Comparison of ENCODE assay signal across 8 cellular contexts in genomic region chr5:170306381-170306790, GRCh38. TPM values are rescaled to one million over a fixed set of nuclear protein-coding genes. Genes with fewer than 3 reads are reported as not detected.
DNase-seq lines count a peak whose midpoint lies in the region; ATAC-seq and TF ChIP-seq lines count a peak whose summit lies in the region.

No MANE protein-coding gene starts in this region.

- H3K27me3 Mint-ChIP-seq in natural killer cell treated with Interleukin-12 subunit alpha and Interleukin-12 subunit beta and Interleukin-15 and Interleukin-18, amount 100 ng/mL, for 72 hours, result no peaks in the 10 kb centered on the region
- H3K27me3 Mint-ChIP-seq in natural killer cell (ENCODE audit: low read depth in 2 of 2), result no peaks in the 10 kb centered on the region

- peak overlapping the region; percentile 8 to 79 for H3K27ac Mint-ChIP-seq in natural killer cell treated with Interleukin-12 subunit alpha and Interleukin-12 subunit beta and Interleukin-15 and Interleukin-18, amount 100 ng/mL, for 72 hours
- H3K27ac Mint-ChIP-seq in natural killer cell, result peak overlapping the region in 1 of 2 donors; percentile 35

- no peaks in the 10 kb centered on the region; the same call in 1 of the 2 replicates for H3F3A ChIP-seq in PC-9 (ENCODE audit: insufficient read depth, low read depth)

- H3K9me3 ChIP-seq in stomach, result no peaks in the 10 kb centered on the region
- no peaks in the 10 kb centered on the region for H3K9me3 ChIP-seq in PC-9 (ENCODE audit: insufficient read depth, low read depth)

- CTCF ChIA-PET in PC-9 (lab: Charles Lee), result no interaction called here

- no peaks in the 10 kb centered on the region for H3K36me3 Mint-ChIP-seq in natural killer cell treated with Interleukin-12 subunit alpha and Interleukin-12 subunit beta and Interleukin-15 and Interleukin-18, amount 100 ng/mL, for 72 hours
- no peaks in the 10 kb centered on the region for H3K36me3 Mint-ChIP-seq in natural killer cell

- H3K4me2 ChIP-seq in PC-9, result no peak overlapping the region

- POLR2A ChIA-PET in PC-9 (lab: Charles Lee; ENCODE audit: unreplicated experiment), result no interaction called here

- no peak overlapping the region for H2AFZ ChIP-seq in PC-9

- intact Hi-C loops in natural killer cell (cut with micrococcal nuclease) (no loop called here), stomach (cut with DNase I; ENCODE audit: low total_unique reads) (no loop called here), PC-9 (cut with micrococcal nuclease; ENCODE audit: unreplicated experiment) (no loop called here)

- peaks cover 16 to 71% (median 40%) of the 10 kb centered on the region in 4 donors for H3K4me1 ChIP-seq in stomach
- H3K4me1 ChIP-seq in PC-9 (replicated peaks; ENCODE audit: insufficient read depth), result peaks cover 21% of the 10 kb centered on the region

- in situ Hi-C loops in brain microvascular endothelial cell (cut with HindIII; ENCODE audit: low pct_ligation_motif_present, low sequenced_read_pairs), result no loop called here

- no TSS peak for BruUV-seq in PC-9 (replicated peaks; lab: Mats Ljungman, UMichigan)

- no peaks in the 10 kb centered on the region for H3K9me2 ChIP-seq in PC-9 (ENCODE audit: insufficient read depth)

- no peaks in the 10 kb centered on the region for H3K9me3 Mint-ChIP-seq in natural killer cell treated with Interleukin-12 subunit alpha and Interleukin-12 subunit beta and Interleukin-15 and Interleukin-18, amount 100 ng/mL, for 72 hours
- H3K9me3 Mint-ChIP-seq in natural killer cell, result no peaks in the 10 kb centered on the region

- no peak overlapping the region for H3K4me3 Mint-ChIP-seq in natural killer cell treated with Interleukin-12 subunit alpha and Interleukin-12 subunit beta and Interleukin-15 and Interleukin-18, amount 100 ng/mL, for 72 hours
- H3K4me3 Mint-ChIP-seq in natural killer cell, result no peak overlapping the region

- H3K36me3 ChIP-seq in brain microvascular endothelial cell (replicated peaks) (no peaks in the 10 kb centered on the region), stomach (no peaks in the 10 kb centered on the region), PC-9 (ENCODE audit: low read depth) (no peaks in the 10 kb centered on the region)

- no peak for TF ChIP-seq EP300 in stomach (IDR thresholded peaks at IDR 0.05)

- H3K27ac ChIP-seq in brain microvascular endothelial cell, result no peak overlapping the region
- H3K27ac ChIP-seq in stomach, result peak overlapping the region; percentile 27 to 80 (median 72)
- no peak overlapping the region for H3K27ac ChIP-seq in PC-9
- H3K27ac ChIP-seq in substantia nigra (ENCODE audit: low read depth, low read length, poor library complexity, severe bottlenecking), result no peak overlapping the region

- H4K20me1 ChIP-seq in PC-9 (ENCODE audit: insufficient read depth), result no peaks in the 10 kb centered on the region

- H3K27me3 ChIP-seq in brain microvascular endothelial cell (replicated peaks), result no peaks in the 10 kb centered on the region
- H3K27me3 ChIP-seq in stomach, result no peaks in the 10 kb centered on the region
- H3K27me3 ChIP-seq in PC-9 (ENCODE audit: insufficient read depth, low read depth), result 0 out of 2 replicates have a peak, but pooled peaks cover 3% of the 10 kb centered on the region

- H3K4me1 Mint-ChIP-seq in natural killer cell treated with Interleukin-12 subunit alpha and Interleukin-12 subunit beta and Interleukin-15 and Interleukin-18, amount 100 ng/mL, for 72 hours (ENCODE audit: low read depth in 2 of 2), result peaks cover 60% of the 10 kb centered on the region in 2 donors
- peaks cover 20 to 47% of the 10 kb centered on the region in 2 donors for H3K4me1 Mint-ChIP-seq in natural killer cell

- no peak for DNase-seq in natural killer cell treated with Interleukin-12 subunit alpha and Interleukin-12 subunit beta and Interleukin-15 and Interleukin-18, amount 100 ng/mL, for 72 hours (ENCODE audit: low spot score)
- no peak for DNase-seq in natural killer cell
- DNase-seq in brain microvascular endothelial cell, result peak; percentile 92
- peak; percentile 70 for DNase-seq in stomach
- no peak for DNase-seq in COLO668 (lab: John Stamatoyannopoulos, UW; ENCODE audit: unreplicated experiment)
- DNase-seq in PC-9, result no peak
- DNase-seq in substantia nigra (lab: John Stamatoyannopoulos, UW), result no peak

- no peaks in the 10 kb centered on the region for H3K79me2 ChIP-seq in PC-9 (ENCODE audit: low read depth)

- no peak overlapping the region for H3K4me3 ChIP-seq in brain microvascular endothelial cell (ENCODE audit: low read depth, low read length)
- no peak overlapping the region for H3K4me3 ChIP-seq in stomach
- H3K4me3 ChIP-seq in PC-9, result no peak overlapping the region

- WGBS in stomach, 5 donors, result 14 to 41% (median 28%) methylated on average over 4 of the region's 4 CpGs

- ATAC-seq in natural killer cell treated with Interleukin-12 subunit alpha and Interleukin-12 subunit beta and Interleukin-15 and Interleukin-18, amount 100 ng/mL, for 72 hours, result peak; percentile 42 to 46
- no peak for ATAC-seq in natural killer cell
- ATAC-seq in HG03442 (IDR thresholded peaks at IDR 0.05; ENCODE audit: unreplicated experiment), result peak; percentile 82

- TF ChIP-seq POLR2A in stomach (IDR thresholded peaks at IDR 0.05), result no peak

- TF ChIP-seq CTCF in natural killer cell (IDR thresholded peaks at IDR 0.05), result no peak
- no peak for TF ChIP-seq CTCF in brain microvascular endothelial cell (IDR thresholded peaks at IDR 0.05; ENCODE audit: low read depth, low read length, missing control alignments)
- no peak for TF ChIP-seq CTCF in stomach (IDR thresholded peaks at IDR 0.05)
- no peak for TF ChIP-seq CTCF in PC-9 (conservative IDR thresholded peaks at IDR 0.05)

RNA-seq across cellular contexts. Expression of gene LCP2, which starts 8.8 kb away (rescaled TPM):
- total RNA-seq in natural killer cell treated with Interleukin-12 subunit alpha and Interleukin-12 subunit beta and Interleukin-15 and Interleukin-18, amount 100 ng/mL, for 72 hours, result 100 to 1,000 TPM; 282 to 360 TPM
- total RNA-seq in natural killer cell (100 to 1,000 TPM; 376 to 488 (median 450) TPM), stomach (10 to 100 TPM in 4 of 5 donors, under 1 TPM in 1; 0.58 to 69.4 (median 27.1) TPM), PC-9 (2021) (not detected in 2 replicates)
- 10 to 100 TPM in 2 of 3 donors, 1 to 10 TPM in 1; 3.2 to 16.2 (median 15.4) TPM for polyA plus RNA-seq in stomach

Comparison
In these comparisons a context has a peak if more than half of its experiments do, and no peak if none do; other contexts are left out.
1. ATAC-seq: peak in natural killer cell treated with Interleukin-12 subunit alpha and Interleukin-12 subunit beta and Interleukin-15 and Interleukin-18, amount 100 ng/mL, for 72 hours (2 of 2) and HG03442 (single experiment); none in natural killer cell (0 of 3).
2. DNase-seq: peak in brain microvascular endothelial cell (single experiment) and stomach (single experiment); none in natural killer cell treated with Interleukin-12 subunit alpha and Interleukin-12 subunit beta and Interleukin-15 and Interleukin-18, amount 100 ng/mL, for 72 hours (single experiment), natural killer cell (single experiment), COLO668 (single experiment), PC-9 (0 of 2) and substantia nigra (0 of 49).
3. H3K27ac ChIP-seq: peak in stomach (5 of 5); none in brain microvascular endothelial cell (single experiment), PC-9 (single experiment) and substantia nigra (single experiment).
4. RNA of gene LCP2, which starts 8.8 kb away (total RNA-seq): 376 to 488 TPM in natural killer cell and 282 to 360 TPM in natural killer cell treated with Interleukin-12 subunit alpha and Interleukin-12 subunit beta and Interleukin-15 and Interleukin-18, amount 100 ng/mL, for 72 hours; 0.58 to 69.4 TPM in stomach and not detected in PC-9; every median in the first group is over 4 times any median in the second.